Comparison of ENCODE assay signal across 20 cellular contexts in the genomic region with DNA sequence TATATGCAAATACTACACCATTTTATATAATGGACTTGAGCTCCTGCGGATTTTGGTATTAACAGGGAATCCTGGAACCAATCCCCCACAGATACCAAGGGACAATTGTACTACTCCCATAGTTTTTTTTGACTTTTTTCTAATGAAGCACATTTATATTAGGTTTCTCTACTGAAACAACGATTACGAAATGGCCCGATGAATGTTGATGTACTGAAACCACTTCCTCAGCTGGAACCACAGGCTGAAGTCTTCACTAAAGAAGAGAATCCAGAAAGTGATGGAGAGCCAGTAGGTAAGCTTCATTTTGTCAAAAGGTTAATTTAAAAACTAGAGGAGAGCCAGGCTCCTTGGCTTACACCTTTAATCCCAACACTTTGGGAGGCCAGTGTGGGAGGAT. TPM values are rescaled to one million over a fixed set of nuclear protein-coding genes. Genes with fewer than 3 reads are reported as not detected.
DNase-seq lines count a peak whose midpoint lies in the region; TF ChIP-seq lines count a peak whose summit lies in the region.
"Had no signal": no experiment of that assay in that cellular context is flagged by ENCODE, and none has a peak within 500 bp of the region (broad histone marks: within the 10 kb centered on the region; RNA-seq: fewer than 3 reads in every experiment).

No MANE protein-coding gene starts in this region.

- no peak overlapping the region for H3K4me3 ChIP-seq in choroid plexus epithelial cell (ENCODE audit: low read depth, low read length)
- H3K4me3 ChIP-seq in MM.1S (ENCODE audit: low read length): no peak overlapping the region
- H3K4me3 ChIP-seq: adrenal gland, MG63, pancreas, suprapubic skin had no signal

- H3K9me2 ChIP-seq in MM.1S (replicated peaks; ENCODE audit: insufficient read depth, low read length): no peaks in the 10 kb centered on the region

- no peaks in the 10 kb centered on the region for H3K4me1 ChIP-seq in MM.1S (ENCODE audit: low read length)
- H3K4me1 ChIP-seq: adrenal gland, pancreas, suprapubic skin had no signal

- H3K27me3 ChIP-seq in MM.1S (replicated peaks; ENCODE audit: insufficient read depth, low read length): no peaks in the 10 kb centered on the region
- H3K27me3 ChIP-seq: adrenal gland, MG63, pancreas, suprapubic skin had no signal

- peaks cover 53% of the 10 kb centered on the region for H3K36me3 Mint-ChIP-seq in HFFc6 (ENCODE audit: low read depth)

- H3K9me3 Mint-ChIP-seq in HFFc6: no peaks in the 10 kb centered on the region
- H3K9me3 Mint-ChIP-seq: CD8-positive, alpha-beta memory T cell had no signal

- TF ChIP-seq CTCF in HFFc6 (IDR thresholded peaks at IDR 0.05): no peak
- no peak for TF ChIP-seq CTCF in choroid plexus epithelial cell (conservative IDR thresholded peaks at IDR 0.05; ENCODE audit: low read depth, low read length)
- TF ChIP-seq CTCF in MM.1S (IDR thresholded peaks at IDR 0.05; ENCODE audit: low read length): no peak

- H4K20me1 ChIP-seq in MM.1S (ENCODE audit: insufficient read depth, low read length): no peaks in the 10 kb centered on the region

- H3K79me2 ChIP-seq in MM.1S (ENCODE audit: low read length): 0 out of 2 replicates have a peak, but pooled peaks cover 3% of the 10 kb centered on the region

- no peak overlapping the region for H3K9ac ChIP-seq in MM.1S (ENCODE audit: low read length)

- H3K27ac ChIP-seq in MM.1S (ENCODE audit: low read length): no peak overlapping the region
- H3K27ac ChIP-seq: adrenal gland, pancreas, suprapubic skin, VCaP had no signal

- H3K36me3 ChIP-seq in MM.1S (replicated peaks; ENCODE audit: insufficient read depth, low read length): peaks cover 20% of the 10 kb centered on the region

- peak overlapping the region; percentile 36 for H3K27ac Mint-ChIP-seq in HFFc6

- DNase-seq in AML-193 (lab: John Stamatoyannopoulos, UW) (peak; percentile 93 to 97), HFFc6 (no peak), OCI-M1 (lab: John Stamatoyannopoulos, UW) (peak; percentile 5), choroid plexus epithelial cell (ENCODE audit: low read depth) (peak; percentile 72), MM.1S (no peak), cerebellum (ENCODE audit: low spot score) (no peak), COLO829 (ENCODE audit: low spot score) (no peak), UCSD-AML1 (lab: John Stamatoyannopoulos, UW; ENCODE audit: unreplicated experiment) (no peak)
- DNase-seq: activated CD4-positive, alpha-beta T cell treated with anti-CD3 and anti-CD28 coated beads, Interleukin-2, amount 50 U/mL, for 48 hours; adrenal gland; CD8-positive, alpha-beta memory T cell; DND-41; left ventricle myocardium superior; MG63; NCI-H1930; NCI-H524; pancreas; stimulated activated CD4-positive, alpha-beta T cell treated with anti-CD3 and anti-CD28 coated beads, Interleukin-4, amount 100 ng/mL, for 1 hour had no signal

- no peak overlapping the region for H3K4me2 ChIP-seq in MM.1S (ENCODE audit: low read depth, low read length)

- no peak overlapping the region for H2AFZ ChIP-seq in MM.1S (ENCODE audit: low read length)

- peaks cover 4% of the 10 kb centered on the region for H3K27me3 Mint-ChIP-seq in HFFc6 (ENCODE audit: insufficient read depth)
- H3K27me3 Mint-ChIP-seq: CD8-positive, alpha-beta memory T cell had no signal

- no peaks in the 10 kb centered on the region for H3K9me3 ChIP-seq in MM.1S (replicated peaks; ENCODE audit: insufficient read depth, low read length)
- H3K9me3 ChIP-seq: adrenal gland, MG63, pancreas, suprapubic skin had no signal

- H3K4me3 Mint-ChIP-seq in HFFc6: no peak overlapping the region
- H3K4me3 Mint-ChIP-seq: CD8-positive, alpha-beta memory T cell had no signal

- no peaks in the 10 kb centered on the region for H3F3A ChIP-seq in MM.1S (ENCODE audit: insufficient read depth, low read length)

- H3K4me1 Mint-ChIP-seq in HFFc6 (ENCODE audit: low read depth): peaks cover 27% of the 10 kb centered on the region

RNA-seq across cellular contexts. Expression of gene GOLGA4, which starts 52.9 kb away (rescaled TPM):
- total RNA-seq in HFFc6 (2021; fragmentation: NEBNext Ultra II Directional; extraction: Animal tissue kit (Norgen Biotek cat#: 25700)): 10 to 100 TPM; 74.4 to 88.3 (median 83.0) TPM
- 56.1 TPM for total RNA-seq in cerebellum

Comparison
In these comparisons a context has a peak if more than half of its experiments do, and no peak if none do; other contexts are left out.
1. DNase-seq: peak in AML-193 (2 of 2), OCI-M1 (single experiment) and choroid plexus epithelial cell (single experiment); none in HFFc6 (single experiment), MM.1S (single experiment), cerebellum (single experiment), COLO829 (single experiment) and UCSD-AML1 (single experiment).